In the genomic region with DNA sequence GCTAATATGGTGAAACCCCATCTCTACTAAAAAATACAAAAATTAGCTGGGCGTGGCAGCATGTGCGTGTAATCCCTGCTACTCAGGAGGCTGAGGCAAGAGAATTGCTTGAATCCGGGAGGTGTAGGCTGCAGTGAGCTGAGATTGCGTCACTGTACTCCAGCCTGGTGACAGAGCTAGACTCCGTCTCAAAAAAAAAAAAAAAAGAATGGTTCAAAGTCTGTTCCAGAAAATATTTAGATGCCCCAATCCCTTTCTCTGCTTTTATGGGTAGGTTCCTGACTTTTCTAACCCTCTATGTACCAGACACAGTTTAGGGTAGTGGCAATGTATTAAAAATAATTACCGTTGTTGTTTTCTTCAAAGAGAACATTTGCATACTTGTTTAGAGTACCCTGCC, we compare ENCODE assay signal across 20 cellular contexts.
"Had no signal": no experiment of that assay in that cellular context is flagged by ENCODE, and none has a peak within 500 bp of the region (broad histone marks: within the 10 kb centered on the region; RNA-seq: fewer than 3 reads in every experiment).

No MANE protein-coding gene starts in this region.

- FAIRE-seq: endothelial cell of umbilical vein, frontal cortex, keratinocyte, urothelium cell line had no signal

- H3K4me1 ChIP-seq: parathyroid adenoma, prostate gland, right lobe of liver, suprapubic skin had no signal

- H3K27me3 Mint-ChIP-seq: type B pancreatic cell had no signal

- ATAC-seq: heart right ventricle; naive thymus-derived CD4-positive, alpha-beta T cell; stimulated activated naive CD8-positive, alpha-beta T cell treated with anti-CD3 and anti-CD28 coated beads, Interleukin-15, Interleukin-2, amounts not matched to agents 100 U/mL and 50 U/mL, for 24 hours had no signal

- H3K9ac ChIP-seq: parathyroid adenoma had no signal

- H3K36me3 ChIP-seq: heart right ventricle, prostate gland, right lobe of liver, suprapubic skin, thyroid gland had no signal

- H3K4me3 ChIP-seq: coronary artery, heart right ventricle, left ventricle myocardium inferior, prostate gland, right lobe of liver, suprapubic skin, thyroid gland had no signal

- H3K27ac ChIP-seq: coronary artery, heart right ventricle, left ventricle myocardium inferior, parathyroid adenoma, prostate gland, right lobe of liver, suprapubic skin, thyroid gland had no signal

- H3K27me3 ChIP-seq: heart right ventricle, right lobe of liver, suprapubic skin, thyroid gland had no signal

- H2AFZ ChIP-seq: parathyroid adenoma had no signal

- H3K36me3 Mint-ChIP-seq: naive thymus-derived CD4-positive, alpha-beta T cell had no signal

- H3K27ac Mint-ChIP-seq: endodermal cell; naive thymus-derived CD4-positive, alpha-beta T cell; nephron progenitor cell; type B pancreatic cell had no signal

- DNase-seq: effector CD4-positive, alpha-beta T cell; endodermal cell; heart right ventricle; left ventricle myocardium inferior; naive thymus-derived CD4-positive, alpha-beta T cell; nephron progenitor cell; retina; right lobe of liver; stimulated activated CD4-positive, alpha-beta T cell treated with anti-CD3 and anti-CD28 coated beads, Interleukin-12 subunit alpha, Interleukin-12 subunit beta, amount 100 ng/mL, for 4 hours; stimulated activated naive CD8-positive, alpha-beta T cell treated with anti-CD3 and anti-CD28 coated beads, Interleukin-15, Interleukin-2, amounts not matched to agents 100 U/mL and 50 U/mL, for 24 hours; thyroid gland had no signal

- H3K9me3 ChIP-seq: prostate gland, right lobe of liver, thyroid gland had no signal

- H3K4me3 Mint-ChIP-seq: endodermal cell; naive thymus-derived CD4-positive, alpha-beta T cell; nephron progenitor cell; type B pancreatic cell had no signal

- H3K79me2 ChIP-seq: parathyroid adenoma had no signal
